ENCODE assay signal across 13 cellular contexts in genomic region chr19:31152906-31153305, GRCh38.
"Had no signal": no experiment of that assay in that cellular context is flagged by ENCODE, and none has a peak within 500 bp of the region (broad histone marks: within the 10 kb centered on the region; RNA-seq: fewer than 3 reads in every experiment).

No MANE protein-coding gene starts in this region.

- H3K27me3 ChIP-seq: right atrium auricular region, tibial nerve, vagina had no signal

- H3K4me1 ChIP-seq: lower lobe of right lung, right atrium auricular region, tibial nerve, vagina had no signal

- H3K9me3 Mint-ChIP-seq: activated naive CD4-positive, alpha-beta T cell treated with anti-CD3 and anti-CD28 coated beads, Interleukin-2, amount 10 ng/mL, durations not matched to agents 7 days and 5 days; activated T-helper 2 cell treated with anti-CD3 and anti-CD28 coated beads, Interferon-gamma antibody, Interleukin-2, Interleukin-4, amounts not matched to agents 10 μg/mL and 5 μg/mL and 100 μg/mL, durations not matched to agents 14 hours and 24 hours and 36 hours had no signal

- H3K36me3 Mint-ChIP-seq: activated naive CD4-positive, alpha-beta T cell treated with anti-CD3 and anti-CD28 coated beads, Interleukin-2, amount 10 ng/mL, durations not matched to agents 7 days and 5 days; naive B cell had no signal

- H3K27ac Mint-ChIP-seq: activated naive CD4-positive, alpha-beta T cell treated with anti-CD3 and anti-CD28 coated beads, Interleukin-2, amount 10 ng/mL, durations not matched to agents 7 days and 5 days; activated T-helper 2 cell treated with anti-CD3 and anti-CD28 coated beads, Interferon-gamma antibody, Interleukin-2, Interleukin-4, amounts not matched to agents 10 μg/mL and 5 μg/mL and 100 μg/mL, durations not matched to agents 14 hours and 24 hours and 36 hours; naive B cell had no signal

- H3K27ac ChIP-seq: lower lobe of right lung, right atrium auricular region, tibial nerve, vagina had no signal

- H3K4me3 ChIP-seq: lower lobe of right lung, right atrium auricular region, tibial nerve, vagina had no signal

- ATAC-seq: left cardiac atrium, lower lobe of right lung had no signal

- H3K27me3 Mint-ChIP-seq: activated naive CD4-positive, alpha-beta T cell treated with anti-CD3 and anti-CD28 coated beads, Interleukin-2, amount 10 ng/mL, durations not matched to agents 7 days and 5 days; naive B cell had no signal

- DNase-seq: activated CD4-positive, alpha-beta T cell treated with anti-CD3 and anti-CD28 coated beads, Interleukin-2, amount 50 U/mL, for 1 hour; activated naive CD4-positive, alpha-beta T cell treated with anti-CD3 and anti-CD28 coated beads, Interleukin-2, amount 10 ng/mL, durations not matched to agents 7 days and 5 days; amygdala; hypothalamus; left cardiac atrium; lower lobe of right lung; midbrain; naive B cell; small intestine had no signal

- H3K36me3 ChIP-seq: lower lobe of right lung, right atrium auricular region, tibial nerve, vagina had no signal

- H3K4me1 Mint-ChIP-seq: activated naive CD4-positive, alpha-beta T cell treated with anti-CD3 and anti-CD28 coated beads, Interleukin-2, amount 10 ng/mL, durations not matched to agents 7 days and 5 days; naive B cell had no signal

- H3K4me3 Mint-ChIP-seq: activated naive CD4-positive, alpha-beta T cell treated with anti-CD3 and anti-CD28 coated beads, Interleukin-2, amount 10 ng/mL, durations not matched to agents 7 days and 5 days; naive B cell had no signal

- H3K9me3 ChIP-seq: lower lobe of right lung, right atrium auricular region, tibial nerve, vagina had no signal
